In the genomic region with DNA sequence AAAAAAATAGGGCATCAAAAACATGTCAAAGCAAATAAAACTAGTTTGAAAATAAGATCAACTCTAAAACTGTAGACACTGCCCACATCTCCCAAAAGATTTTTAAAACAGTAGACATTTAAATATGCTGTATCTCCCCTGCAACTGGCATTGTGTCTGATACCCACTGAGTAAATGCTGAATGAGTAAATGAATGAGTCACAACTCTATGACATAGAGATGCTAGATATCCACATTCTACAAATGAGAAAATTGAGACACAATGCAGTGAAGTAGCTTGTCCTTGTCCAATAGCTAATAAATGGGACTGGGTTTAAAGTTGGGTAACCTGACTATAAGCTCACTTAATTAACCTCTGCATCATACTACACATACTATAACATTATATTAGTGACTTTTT, we compare ENCODE assay signal across 20 cellular contexts. TPM values are rescaled to one million over a fixed set of nuclear protein-coding genes. Genes with fewer than 3 reads are reported as not detected.
DNase-seq lines count a peak whose midpoint lies in the region; ATAC-seq, FAIRE-seq and TF ChIP-seq lines count a peak whose summit lies in the region.
"Had no signal": no experiment of that assay in that cellular context is flagged by ENCODE, and none has a peak within 500 bp of the region (broad histone marks: within the 10 kb centered on the region; RNA-seq: fewer than 3 reads in every experiment).

No MANE protein-coding gene starts in this region.

- H3K4me1 ChIP-seq in right lobe of liver, result no peaks in the 10 kb centered on the region
- H3K4me1 ChIP-seq: esophagus squamous epithelium, upper lobe of left lung had no signal

- peaks cover 34% of the 10 kb centered on the region for H3K27me3 Mint-ChIP-seq in activated CD4-positive, alpha-beta T cell treated with anti-CD3 and anti-CD28 coated beads for 36 hours
- H3K27me3 Mint-ChIP-seq in naive thymus-derived CD8-positive, alpha-beta T cell, result peaks cover 9 to 26% (median 15%) of the 10 kb centered on the region in 5 donors

- no peak for FAIRE-seq in RCC 7860 (lab: Jason Lieb, UNC)

- H3K27ac ChIP-seq in right lobe of liver, result no peak overlapping the region
- H3K27ac ChIP-seq: esophagus squamous epithelium, upper lobe of left lung had no signal

- H3K36me3 Mint-ChIP-seq in activated CD4-positive, alpha-beta T cell treated with anti-CD3 and anti-CD28 coated beads for 36 hours (ENCODE audit: low read depth), result no peaks in the 10 kb centered on the region
- no peaks in the 10 kb centered on the region for H3K36me3 Mint-ChIP-seq in stimulated activated effector memory CD8-positive, alpha-beta T cell treated with anti-CD3 and anti-CD28 coated beads, Interleukin-12 subunit alpha, Interleukin-12 subunit beta, amount 100 ng/mL, for 72 hours
- H3K36me3 Mint-ChIP-seq in naive thymus-derived CD8-positive, alpha-beta T cell, result no peaks in the 10 kb centered on the region
- H3K36me3 Mint-ChIP-seq: activated naive CD4-positive, alpha-beta T cell treated with anti-CD3 and anti-CD28 coated beads, Interleukin-2, amount 50 U/mL, for 24 hours; CD14-positive monocyte; mesothelial cell of epicardium had no signal

- H3K4me3 ChIP-seq in cardiac fibroblast (replicated peaks in 1 of 2; ENCODE audit: low read depth in 2 of 2, low read length in 2 of 2), result no peak overlapping the region
- no peak overlapping the region for H3K4me3 ChIP-seq in right lobe of liver
- H3K4me3 ChIP-seq: esophagus squamous epithelium, upper lobe of left lung had no signal

- ATAC-seq in activated CD4-positive, alpha-beta T cell treated with anti-CD3 and anti-CD28 coated beads for 36 hours, result peak; percentile 60
- peak; percentile 51 for ATAC-seq in stimulated activated effector memory CD8-positive, alpha-beta T cell treated with anti-CD3 and anti-CD28 coated beads, Interleukin-12 subunit alpha, Interleukin-12 subunit beta, amount 100 ng/mL, for 72 hours
- no peak for ATAC-seq in naive thymus-derived CD8-positive, alpha-beta T cell
- ATAC-seq in right lobe of liver, result no peak

- H3K27ac Mint-ChIP-seq in activated CD4-positive, alpha-beta T cell treated with anti-CD3 and anti-CD28 coated beads for 36 hours, result no peak overlapping the region
- no peak overlapping the region for H3K27ac Mint-ChIP-seq in stimulated activated effector memory CD8-positive, alpha-beta T cell treated with anti-CD3 and anti-CD28 coated beads, Interleukin-12 subunit alpha, Interleukin-12 subunit beta, amount 100 ng/mL, for 72 hours
- no peak overlapping the region for H3K27ac Mint-ChIP-seq in naive thymus-derived CD8-positive, alpha-beta T cell
- H3K27ac Mint-ChIP-seq: activated naive CD4-positive, alpha-beta T cell treated with anti-CD3 and anti-CD28 coated beads, Interleukin-2, amount 50 U/mL, for 24 hours; CD14-positive monocyte; mesothelial cell of epicardium; stimulated activated naive CD8-positive, alpha-beta T cell treated with anti-CD3 and anti-CD28 coated beads, Interleukin-15, Interleukin-2, amounts not matched to agents 100 ng/mL and 50 ng/mL, for 24 hours had no signal

- TF ChIP-seq POLR2A in right lobe of liver (IDR thresholded peaks at IDR 0.05), result no peak

- DNase-seq in activated CD4-positive, alpha-beta T cell treated with anti-CD3 and anti-CD28 coated beads for 36 hours, result no peak
- DNase-seq in activated CD4-positive, alpha-beta T cell treated with anti-CD3 and anti-CD28 coated beads for 1 hour, result no peak
- DNase-seq in RCC 7860 (ENCODE audit: low spot score) (peak; percentile 4), cardiac fibroblast (ENCODE audit: low read depth in 2 of 2) (peak; percentile 17 to 55), right lobe of liver (no peak)
- DNase-seq in stimulated activated effector memory CD8-positive, alpha-beta T cell treated with anti-CD3 and anti-CD28 coated beads, Interleukin-12 subunit alpha, Interleukin-12 subunit beta, amount 100 ng/mL, for 72 hours (ENCODE audit: low spot score in 2 of 2), result no peak
- DNase-seq in naive thymus-derived CD8-positive, alpha-beta T cell, result no peak
- no peak for DNase-seq in activated CD8-positive, alpha-beta memory T cell treated with anti-CD3 and anti-CD28 coated beads for 24 hours
- DNase-seq: 8988T; activated CD4-positive, alpha-beta T cell treated with anti-CD3 and anti-CD28 coated beads for 48 hours; esophagus squamous epithelium; hippocampal formation; NCI-H2081 treated with DMSO at 0.1 percent for 48 hours; NCI-H69; upper lobe of left lung had no signal

- H3K9me3 Mint-ChIP-seq in activated CD4-positive, alpha-beta T cell treated with anti-CD3 and anti-CD28 coated beads for 36 hours (ENCODE audit: low read depth), result no peaks in the 10 kb centered on the region
- no peaks in the 10 kb centered on the region for H3K9me3 Mint-ChIP-seq in stimulated activated effector memory CD8-positive, alpha-beta T cell treated with anti-CD3 and anti-CD28 coated beads, Interleukin-12 subunit alpha, Interleukin-12 subunit beta, amount 100 ng/mL, for 72 hours
- peaks cover 0 to 3% (median 0%) of the 10 kb centered on the region in 9 donors for H3K9me3 Mint-ChIP-seq in naive thymus-derived CD8-positive, alpha-beta T cell
- H3K9me3 Mint-ChIP-seq: activated naive CD4-positive, alpha-beta T cell treated with anti-CD3 and anti-CD28 coated beads, Interleukin-2, amount 50 U/mL, for 24 hours; mesothelial cell of epicardium; neural crest cell; stimulated activated naive CD8-positive, alpha-beta T cell treated with anti-CD3 and anti-CD28 coated beads, Interleukin-15, Interleukin-2, amounts not matched to agents 100 ng/mL and 50 ng/mL, for 24 hours had no signal

- CTCF ChIA-PET in activated CD4-positive, alpha-beta T cell treated with anti-CD3 and anti-CD28 coated beads for 36 hours (lab: Charles Lee), result no interaction called here

- no peaks in the 10 kb centered on the region for H3K27me3 ChIP-seq in right lobe of liver
- H3K27me3 ChIP-seq: upper lobe of left lung had no signal

- H3K36me3 ChIP-seq in right lobe of liver, result no peaks in the 10 kb centered on the region
- H3K36me3 ChIP-seq: esophagus squamous epithelium, upper lobe of left lung had no signal

- intact Hi-C loops in activated CD4-positive, alpha-beta T cell treated with anti-CD3 and anti-CD28 coated beads for 36 hours (cut with DNase I, micrococcal nuclease), result no loop called here
- intact Hi-C loops in right lobe of liver (cut with DNase I), result no loop called here

- POLR2A ChIA-PET in activated CD4-positive, alpha-beta T cell treated with anti-CD3 and anti-CD28 coated beads for 36 hours (lab: Charles Lee), result no interaction called here
- POLR2A ChIA-PET in naive thymus-derived CD8-positive, alpha-beta T cell (lab: Charles Lee), result no interaction called here

- H3K4me3 Mint-ChIP-seq in activated CD4-positive, alpha-beta T cell treated with anti-CD3 and anti-CD28 coated beads for 36 hours, result no peak overlapping the region
- H3K4me3 Mint-ChIP-seq in stimulated activated effector memory CD8-positive, alpha-beta T cell treated with anti-CD3 and anti-CD28 coated beads, Interleukin-12 subunit alpha, Interleukin-12 subunit beta, amount 100 ng/mL, for 72 hours, result no peak overlapping the region
- no peak overlapping the region for H3K4me3 Mint-ChIP-seq in naive thymus-derived CD8-positive, alpha-beta T cell
- H3K4me3 Mint-ChIP-seq: activated naive CD4-positive, alpha-beta T cell treated with anti-CD3 and anti-CD28 coated beads, Interleukin-2, amount 50 U/mL, for 24 hours; CD14-positive monocyte; mesothelial cell of epicardium; neural crest cell; stimulated activated naive CD8-positive, alpha-beta T cell treated with anti-CD3 and anti-CD28 coated beads, Interleukin-15, Interleukin-2, amounts not matched to agents 100 ng/mL and 50 ng/mL, for 24 hours had no signal

- no peaks in the 10 kb centered on the region for H3K9me3 ChIP-seq in right lobe of liver
- H3K9me3 ChIP-seq: esophagus squamous epithelium, upper lobe of left lung had no signal

- H3K4me1 Mint-ChIP-seq in activated CD4-positive, alpha-beta T cell treated with anti-CD3 and anti-CD28 coated beads for 36 hours, result peaks cover 6% of the 10 kb centered on the region
- no peaks in the 10 kb centered on the region for H3K4me1 Mint-ChIP-seq in stimulated activated effector memory CD8-positive, alpha-beta T cell treated with anti-CD3 and anti-CD28 coated beads, Interleukin-12 subunit alpha, Interleukin-12 subunit beta, amount 100 ng/mL, for 72 hours
- no peaks in the 10 kb centered on the region for H3K4me1 Mint-ChIP-seq in naive thymus-derived CD8-positive, alpha-beta T cell
- H3K4me1 Mint-ChIP-seq: activated naive CD4-positive, alpha-beta T cell treated with anti-CD3 and anti-CD28 coated beads, Interleukin-2, amount 50 U/mL, for 24 hours; CD14-positive monocyte; mesothelial cell of epicardium; neural crest cell had no signal

- TF ChIP-seq CTCF in cardiac fibroblast (IDR thresholded peaks at IDR 0.05; ENCODE audit: low read depth, low read length) (no peak), right lobe of liver (IDR thresholded peaks at IDR 0.05) (no peak)

RNA-seq across cellular contexts. Expression of a gene that starts 14.0 kb away (rescaled TPM):
- total RNA-seq in activated CD4-positive, alpha-beta T cell treated with anti-CD3 and anti-CD28 coated beads for 36 hours, result under 1 TPM; 0.16 to 0.26 TPM
- total RNA-seq in naive thymus-derived CD8-positive, alpha-beta T cell, result not detected
- polyA plus RNA-seq in naive thymus-derived CD8-positive, alpha-beta T cell, result under 1 TPM; 0.08 to 0.46 (median 0.36) TPM
- 10 to 100 TPM in 2 of 6 experiments, 1 to 10 TPM in 4; 2.4 to 14.0 (median 5.3) TPM for total RNA-seq in right lobe of liver

Comparison
In these comparisons a context has a peak if more than half of its experiments do, and no peak if none do; other contexts are left out.
1. ATAC-seq: peak in activated CD4-positive, alpha-beta T cell treated with anti-CD3 and anti-CD28 coated beads for 36 hours (single experiment) and stimulated activated effector memory CD8-positive, alpha-beta T cell treated with anti-CD3 and anti-CD28 coated beads, Interleukin-12 subunit alpha, Interleukin-12 subunit beta, amount 100 ng/mL, for 72 hours (single experiment); none in naive thymus-derived CD8-positive, alpha-beta T cell (0 of 2) and right lobe of liver (0 of 4).
2. DNase-seq: peak in RCC 7860 (single experiment) and cardiac fibroblast (2 of 2); none in activated CD4-positive, alpha-beta T cell treated with anti-CD3 and anti-CD28 coated beads for 36 hours (single experiment), activated CD4-positive, alpha-beta T cell treated with anti-CD3 and anti-CD28 coated beads for 1 hour (single experiment), stimulated activated effector memory CD8-positive, alpha-beta T cell treated with anti-CD3 and anti-CD28 coated beads, Interleukin-12 subunit alpha, Interleukin-12 subunit beta, amount 100 ng/mL, for 72 hours (0 of 2), naive thymus-derived CD8-positive, alpha-beta T cell (0 of 10), activated CD8-positive, alpha-beta memory T cell treated with anti-CD3 and anti-CD28 coated beads for 24 hours (single experiment) and right lobe of liver (0 of 3).